Comparison of ENCODE assay signal across 20 cellular contexts in the genomic region with DNA sequence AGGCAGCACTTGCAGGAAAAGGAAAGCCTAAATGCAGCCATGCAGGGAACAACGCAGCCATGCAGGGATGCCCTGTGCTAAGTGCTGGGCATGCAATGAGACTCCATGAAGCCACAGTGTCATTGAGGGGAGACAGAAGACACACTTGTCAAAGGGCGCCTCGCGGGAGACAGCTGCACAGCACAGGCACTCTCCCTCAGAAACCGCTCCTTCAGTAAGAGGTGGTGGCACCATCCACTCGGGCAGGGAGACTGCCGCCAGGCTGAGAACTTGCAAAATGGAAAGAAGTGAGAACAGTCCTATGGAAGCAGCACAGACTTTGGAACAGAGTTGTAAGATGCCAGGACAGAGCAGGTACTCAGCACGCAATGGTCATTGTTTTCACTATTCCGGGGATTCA. TPM values are rescaled to one million over a fixed set of nuclear protein-coding genes. Genes with fewer than 3 reads are reported as not detected.
DNase-seq lines count a peak whose midpoint lies in the region; ATAC-seq and TF ChIP-seq lines count a peak whose summit lies in the region.
"Had no signal": no experiment of that assay in that cellular context is flagged by ENCODE, and none has a peak within 500 bp of the region (broad histone marks: within the 10 kb centered on the region; RNA-seq: fewer than 3 reads in every experiment).

No MANE protein-coding gene starts in this region.

- TF ChIP-seq CTCF in WERI-Rb-1 (IDR thresholded peaks at IDR 0.05; ENCODE audit: low read depth, low read length) (no peak), omental fat pad (IDR thresholded peaks at IDR 0.05) (no peak)

- H3K9me3 ChIP-seq in WERI-Rb-1 (ENCODE audit: severe bottlenecking) = no peaks in the 10 kb centered on the region

- CTCF ChIA-PET in activated CD8-positive, alpha-beta memory T cell treated with anti-CD3 and anti-CD28 coated beads, Interleukin-2, amount 10 ng/mL, durations not matched to agents 7 days and 5 days (lab: Charles Lee) = no interaction called here

- H3K4me1 Mint-ChIP-seq in activated CD8-positive, alpha-beta memory T cell treated with anti-CD3 and anti-CD28 coated beads, Interleukin-2, amount 10 ng/mL, durations not matched to agents 7 days and 5 days = peaks cover 15% of the 10 kb centered on the region
- peaks cover under 1 to 37% (median 21%) of the 10 kb centered on the region in 4 donors for H3K4me1 Mint-ChIP-seq in naive thymus-derived CD8-positive, alpha-beta T cell

- H3K27me3 ChIP-seq in WERI-Rb-1 (ENCODE audit: insufficient read depth, low read depth, severe bottlenecking) = no peaks in the 10 kb centered on the region

- H3K4me3 ChIP-seq in WERI-Rb-1 (ENCODE audit: low read depth, low read length) = no peak overlapping the region

- peak overlapping the region; percentile 6; the same call in 1 of the 2 replicates for H3K27ac ChIP-seq in WERI-Rb-1

- no peak overlapping the region for H3K4me3 Mint-ChIP-seq in activated CD8-positive, alpha-beta memory T cell treated with anti-CD3 and anti-CD28 coated beads, Interleukin-2, amount 10 ng/mL, durations not matched to agents 7 days and 5 days
- peak overlapping the region in 5 of 10 donors; percentile 9 to 72 (median 54) for H3K4me3 Mint-ChIP-seq in naive thymus-derived CD8-positive, alpha-beta T cell
- H3K4me3 Mint-ChIP-seq: CD14-positive monocyte had no signal

- no peaks in the 10 kb centered on the region for H3K27me3 Mint-ChIP-seq in activated CD8-positive, alpha-beta memory T cell treated with anti-CD3 and anti-CD28 coated beads, Interleukin-2, amount 10 ng/mL, durations not matched to agents 7 days and 5 days
- H3K27me3 Mint-ChIP-seq in naive thymus-derived CD8-positive, alpha-beta T cell = no peaks in the 10 kb centered on the region

- POLR2A ChIA-PET in naive thymus-derived CD8-positive, alpha-beta T cell (lab: Charles Lee) = no interaction called here

- peak; percentile 26 for DNase-seq in activated CD8-positive, alpha-beta memory T cell treated with anti-CD3 and anti-CD28 coated beads, Interleukin-2, amount 50 U/mL, for 48 hours
- DNase-seq in activated CD8-positive, alpha-beta memory T cell treated with anti-CD3 and anti-CD28 coated beads, Interleukin-2, amount 10 ng/mL, durations not matched to agents 7 days and 5 days = no peak
- DNase-seq in WERI-Rb-1 = no peak
- DNase-seq in naive thymus-derived CD8-positive, alpha-beta T cell = no peak
- no peak for DNase-seq in NCI-H1048 (lab: John Stamatoyannopoulos, UW)
- no peak for DNase-seq in T-helper 1 cell
- no peak for DNase-seq in omental fat pad (ENCODE audit: low spot score)
- no peak for DNase-seq in iPS-NIHi7 (ENCODE audit: extremely low spot score)
- DNase-seq: AML-193, Caco-2, DMS 273 treated with DMSO at 0.1 percent for 48 hours, DMS79 treated with DMSO at 0.1 percent for 48 hours, Kasumi-1, NCI-H1694 treated with DMSO at 0.1 percent for 48 hours, NCI-H2081 treated with DMSO at 0.1 percent for 48 hours, NCI-H2171 treated with DMSO at 0.1 percent for 48 hours, NCI-H526, OCI-M1, Right ventricle myocardium superior had no signal

- H3K27ac Mint-ChIP-seq in activated CD8-positive, alpha-beta memory T cell treated with anti-CD3 and anti-CD28 coated beads, Interleukin-2, amount 10 ng/mL, durations not matched to agents 7 days and 5 days = no peak overlapping the region
- H3K27ac Mint-ChIP-seq in naive thymus-derived CD8-positive, alpha-beta T cell = peak overlapping the region in 7 of 10 donors; percentile 40 to 81 (median 76)

- H3K36me3 ChIP-seq in WERI-Rb-1 = no peaks in the 10 kb centered on the region

- no peaks in the 10 kb centered on the region for H3K9me3 Mint-ChIP-seq in activated CD8-positive, alpha-beta memory T cell treated with anti-CD3 and anti-CD28 coated beads, Interleukin-2, amount 10 ng/mL, durations not matched to agents 7 days and 5 days (ENCODE audit: low read depth)
- no peaks in the 10 kb centered on the region for H3K9me3 Mint-ChIP-seq in naive thymus-derived CD8-positive, alpha-beta T cell

- no peak for ATAC-seq in activated CD8-positive, alpha-beta memory T cell treated with anti-CD3 and anti-CD28 coated beads, Interleukin-2, amount 10 ng/mL, durations not matched to agents 7 days and 5 days
- ATAC-seq in naive thymus-derived CD8-positive, alpha-beta T cell = no peak
- ATAC-seq in omental fat pad (ENCODE audit: low FRiP score) = no peak

- peaks cover 3% of the 10 kb centered on the region for H3K36me3 Mint-ChIP-seq in activated CD8-positive, alpha-beta memory T cell treated with anti-CD3 and anti-CD28 coated beads, Interleukin-2, amount 10 ng/mL, durations not matched to agents 7 days and 5 days
- peaks cover 0 to 11% (median 1%) of the 10 kb centered on the region in 3 donors for H3K36me3 Mint-ChIP-seq in naive thymus-derived CD8-positive, alpha-beta T cell

RNA-seq across cellular contexts. Expression of a gene that starts 51.1 kb away (rescaled TPM):
- total RNA-seq in activated CD8-positive, alpha-beta memory T cell treated with anti-CD3 and anti-CD28 coated beads, Interleukin-2, amount 10 ng/mL, durations not matched to agents 7 days and 5 days = 1 to 10 TPM; 5.0 to 5.3 TPM
- 1 to 10 TPM; 3.5 to 4.0 TPM for total RNA-seq in naive thymus-derived CD8-positive, alpha-beta T cell
- 10 to 100 TPM in 1 of 3 donors, 1 to 10 TPM in 2; 5.3 to 10.4 (median 7.7) TPM for polyA plus RNA-seq in naive thymus-derived CD8-positive, alpha-beta T cell
- total RNA-seq in omental fat pad = 1 to 10 TPM; 2.6 to 4.6 (median 3.1) TPM
